In the genomic region with DNA sequence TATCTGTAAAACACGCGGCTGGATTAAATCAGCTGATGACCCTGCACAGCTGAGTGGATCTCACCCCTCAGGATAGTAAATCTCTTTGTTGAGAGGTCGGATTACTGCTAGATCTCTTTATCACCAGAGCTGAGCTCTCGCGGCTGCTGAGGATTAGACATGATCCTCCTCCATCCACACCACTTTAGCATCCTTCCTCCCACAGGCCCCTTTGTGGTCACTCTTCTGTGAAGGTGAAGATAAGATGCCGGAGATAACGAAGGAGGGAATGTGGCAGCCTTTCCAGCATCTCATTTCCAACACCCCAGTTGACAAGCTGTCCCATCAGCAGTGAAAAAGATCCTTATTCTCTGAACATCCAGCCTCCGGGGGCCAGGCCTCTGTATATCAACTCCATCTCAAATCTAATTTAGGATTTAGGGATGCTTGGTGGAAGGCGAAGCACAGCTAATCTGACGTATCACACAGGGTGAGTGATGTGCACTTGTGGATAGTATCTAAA, we compare ENCODE assay signal across 1 cellular context.
TF ChIP-seq lines count a peak whose summit lies in the region.

No MANE protein-coding gene starts in this region.

TF ChIP-seq in IMR-90, 13 proteins besides CTCF, POLR2A, EP300 and RAD21:
- TF ChIP-seq, protein P1, sequence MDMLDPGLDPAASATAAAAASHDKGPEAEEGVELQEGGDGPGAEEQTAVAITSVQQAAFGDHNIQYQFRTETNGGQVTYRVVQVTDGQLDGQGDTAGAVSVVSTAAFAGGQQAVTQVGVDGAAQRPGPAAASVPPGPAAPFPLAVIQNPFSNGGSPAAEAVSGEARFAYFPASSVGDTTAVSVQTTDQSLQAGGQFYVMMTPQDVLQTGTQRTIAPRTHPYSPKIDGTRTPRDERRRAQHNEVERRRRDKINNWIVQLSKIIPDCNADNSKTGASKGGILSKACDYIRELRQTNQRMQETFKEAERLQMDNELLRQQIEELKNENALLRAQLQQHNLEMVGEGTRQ (IDR thresholded peaks at IDR 0.05; ENCODE audit: low read depth, low read length): no peak
- TF ChIP-seq MXI1 (IDR thresholded peaks at IDR 0.05; ENCODE audit: borderline replicate concordance, low read depth, low read length) (no peak), MAZ (IDR thresholded peaks at IDR 0.05; ENCODE audit: borderline replicate concordance, low read depth, low read length) (no peak), NFE2L2 (IDR thresholded peaks at IDR 0.05; ENCODE audit: low read depth, low read length) (no peak), RCOR1 (IDR thresholded peaks at IDR 0.05; ENCODE audit: insufficient replicate concordance, low read length) (no peak), BHLHE40 (IDR thresholded peaks at IDR 0.05; ENCODE audit: low read depth, low read length) (no peak), RFX5 (IDR thresholded peaks at IDR 0.05; ENCODE audit: low read depth, low read length) (no peak), MAFK (IDR thresholded peaks at IDR 0.05; ENCODE audit: low read depth, low read length) (no peak), FOS (IDR thresholded peaks at IDR 0.05; ENCODE audit: low read depth, low read length) (no peak), SMC3 (IDR thresholded peaks at IDR 0.05; ENCODE audit: low read depth, low read length) (no peak), CEBPB (IDR thresholded peaks at IDR 0.05; ENCODE audit: low read depth, low read length) (no peak), CHD1 (IDR thresholded peaks at IDR 0.05; ENCODE audit: low read depth, low read length) (no peak)
- TF ChIP-seq, protein P2, sequence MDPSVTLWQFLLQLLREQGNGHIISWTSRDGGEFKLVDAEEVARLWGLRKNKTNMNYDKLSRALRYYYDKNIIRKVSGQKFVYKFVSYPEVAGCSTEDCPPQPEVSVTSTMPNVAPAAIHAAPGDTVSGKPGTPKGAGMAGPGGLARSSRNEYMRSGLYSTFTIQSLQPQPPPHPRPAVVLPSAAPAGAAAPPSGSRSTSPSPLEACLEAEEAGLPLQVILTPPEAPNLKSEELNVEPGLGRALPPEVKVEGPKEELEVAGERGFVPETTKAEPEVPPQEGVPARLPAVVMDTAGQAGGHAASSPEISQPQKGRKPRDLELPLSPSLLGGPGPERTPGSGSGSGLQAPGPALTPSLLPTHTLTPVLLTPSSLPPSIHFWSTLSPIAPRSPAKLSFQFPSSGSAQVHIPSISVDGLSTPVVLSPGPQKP (IDR thresholded peaks at IDR 0.05; ENCODE audit: borderline replicate concordance, low read depth, low read length): no peak
